1 cellular context compared by ENCODE assay signal in the genomic region with DNA sequence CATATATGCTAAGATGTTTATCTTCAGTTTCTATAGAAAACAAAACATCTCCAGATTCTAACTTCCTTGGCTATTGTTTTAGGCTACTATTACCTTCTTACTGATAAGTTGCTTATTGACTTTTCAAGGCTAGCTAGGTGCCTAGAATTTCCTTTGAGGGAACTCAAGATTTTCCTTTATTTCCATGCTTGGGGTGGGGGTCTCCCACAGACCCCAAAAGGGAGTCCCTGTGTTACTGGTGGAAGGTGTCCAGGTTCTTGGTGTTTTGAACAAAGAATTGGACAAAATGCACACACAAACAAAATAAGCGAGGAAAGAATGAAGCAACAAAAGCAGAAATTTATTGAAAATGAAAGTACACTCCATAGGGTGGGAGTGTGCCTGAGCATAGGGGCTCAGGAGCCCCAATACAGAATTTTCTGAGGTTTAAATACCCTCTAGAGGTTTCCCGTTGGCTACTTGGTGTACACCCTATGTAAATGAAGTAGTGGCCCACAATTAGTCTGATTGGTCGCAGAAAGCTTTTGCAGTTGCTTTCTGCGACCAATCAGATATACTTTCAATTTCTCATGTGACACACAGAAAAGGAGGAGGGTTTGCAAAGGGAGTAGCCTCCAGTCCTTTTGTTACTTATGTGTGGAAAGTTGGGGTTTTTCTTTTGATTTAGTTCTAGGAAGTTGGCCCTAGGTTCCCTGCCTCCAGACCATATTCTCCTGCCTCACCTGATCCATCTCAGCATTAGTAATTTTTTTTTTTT.
TF ChIP-seq lines count a peak whose summit lies in the region.

No MANE protein-coding gene starts in this region.

TF ChIP-seq in K562, 482 proteins besides CTCF, POLR2A, EP300 and RAD21 (continued from another document and continues in another):
- TF ChIP-seq, protein P1, sequence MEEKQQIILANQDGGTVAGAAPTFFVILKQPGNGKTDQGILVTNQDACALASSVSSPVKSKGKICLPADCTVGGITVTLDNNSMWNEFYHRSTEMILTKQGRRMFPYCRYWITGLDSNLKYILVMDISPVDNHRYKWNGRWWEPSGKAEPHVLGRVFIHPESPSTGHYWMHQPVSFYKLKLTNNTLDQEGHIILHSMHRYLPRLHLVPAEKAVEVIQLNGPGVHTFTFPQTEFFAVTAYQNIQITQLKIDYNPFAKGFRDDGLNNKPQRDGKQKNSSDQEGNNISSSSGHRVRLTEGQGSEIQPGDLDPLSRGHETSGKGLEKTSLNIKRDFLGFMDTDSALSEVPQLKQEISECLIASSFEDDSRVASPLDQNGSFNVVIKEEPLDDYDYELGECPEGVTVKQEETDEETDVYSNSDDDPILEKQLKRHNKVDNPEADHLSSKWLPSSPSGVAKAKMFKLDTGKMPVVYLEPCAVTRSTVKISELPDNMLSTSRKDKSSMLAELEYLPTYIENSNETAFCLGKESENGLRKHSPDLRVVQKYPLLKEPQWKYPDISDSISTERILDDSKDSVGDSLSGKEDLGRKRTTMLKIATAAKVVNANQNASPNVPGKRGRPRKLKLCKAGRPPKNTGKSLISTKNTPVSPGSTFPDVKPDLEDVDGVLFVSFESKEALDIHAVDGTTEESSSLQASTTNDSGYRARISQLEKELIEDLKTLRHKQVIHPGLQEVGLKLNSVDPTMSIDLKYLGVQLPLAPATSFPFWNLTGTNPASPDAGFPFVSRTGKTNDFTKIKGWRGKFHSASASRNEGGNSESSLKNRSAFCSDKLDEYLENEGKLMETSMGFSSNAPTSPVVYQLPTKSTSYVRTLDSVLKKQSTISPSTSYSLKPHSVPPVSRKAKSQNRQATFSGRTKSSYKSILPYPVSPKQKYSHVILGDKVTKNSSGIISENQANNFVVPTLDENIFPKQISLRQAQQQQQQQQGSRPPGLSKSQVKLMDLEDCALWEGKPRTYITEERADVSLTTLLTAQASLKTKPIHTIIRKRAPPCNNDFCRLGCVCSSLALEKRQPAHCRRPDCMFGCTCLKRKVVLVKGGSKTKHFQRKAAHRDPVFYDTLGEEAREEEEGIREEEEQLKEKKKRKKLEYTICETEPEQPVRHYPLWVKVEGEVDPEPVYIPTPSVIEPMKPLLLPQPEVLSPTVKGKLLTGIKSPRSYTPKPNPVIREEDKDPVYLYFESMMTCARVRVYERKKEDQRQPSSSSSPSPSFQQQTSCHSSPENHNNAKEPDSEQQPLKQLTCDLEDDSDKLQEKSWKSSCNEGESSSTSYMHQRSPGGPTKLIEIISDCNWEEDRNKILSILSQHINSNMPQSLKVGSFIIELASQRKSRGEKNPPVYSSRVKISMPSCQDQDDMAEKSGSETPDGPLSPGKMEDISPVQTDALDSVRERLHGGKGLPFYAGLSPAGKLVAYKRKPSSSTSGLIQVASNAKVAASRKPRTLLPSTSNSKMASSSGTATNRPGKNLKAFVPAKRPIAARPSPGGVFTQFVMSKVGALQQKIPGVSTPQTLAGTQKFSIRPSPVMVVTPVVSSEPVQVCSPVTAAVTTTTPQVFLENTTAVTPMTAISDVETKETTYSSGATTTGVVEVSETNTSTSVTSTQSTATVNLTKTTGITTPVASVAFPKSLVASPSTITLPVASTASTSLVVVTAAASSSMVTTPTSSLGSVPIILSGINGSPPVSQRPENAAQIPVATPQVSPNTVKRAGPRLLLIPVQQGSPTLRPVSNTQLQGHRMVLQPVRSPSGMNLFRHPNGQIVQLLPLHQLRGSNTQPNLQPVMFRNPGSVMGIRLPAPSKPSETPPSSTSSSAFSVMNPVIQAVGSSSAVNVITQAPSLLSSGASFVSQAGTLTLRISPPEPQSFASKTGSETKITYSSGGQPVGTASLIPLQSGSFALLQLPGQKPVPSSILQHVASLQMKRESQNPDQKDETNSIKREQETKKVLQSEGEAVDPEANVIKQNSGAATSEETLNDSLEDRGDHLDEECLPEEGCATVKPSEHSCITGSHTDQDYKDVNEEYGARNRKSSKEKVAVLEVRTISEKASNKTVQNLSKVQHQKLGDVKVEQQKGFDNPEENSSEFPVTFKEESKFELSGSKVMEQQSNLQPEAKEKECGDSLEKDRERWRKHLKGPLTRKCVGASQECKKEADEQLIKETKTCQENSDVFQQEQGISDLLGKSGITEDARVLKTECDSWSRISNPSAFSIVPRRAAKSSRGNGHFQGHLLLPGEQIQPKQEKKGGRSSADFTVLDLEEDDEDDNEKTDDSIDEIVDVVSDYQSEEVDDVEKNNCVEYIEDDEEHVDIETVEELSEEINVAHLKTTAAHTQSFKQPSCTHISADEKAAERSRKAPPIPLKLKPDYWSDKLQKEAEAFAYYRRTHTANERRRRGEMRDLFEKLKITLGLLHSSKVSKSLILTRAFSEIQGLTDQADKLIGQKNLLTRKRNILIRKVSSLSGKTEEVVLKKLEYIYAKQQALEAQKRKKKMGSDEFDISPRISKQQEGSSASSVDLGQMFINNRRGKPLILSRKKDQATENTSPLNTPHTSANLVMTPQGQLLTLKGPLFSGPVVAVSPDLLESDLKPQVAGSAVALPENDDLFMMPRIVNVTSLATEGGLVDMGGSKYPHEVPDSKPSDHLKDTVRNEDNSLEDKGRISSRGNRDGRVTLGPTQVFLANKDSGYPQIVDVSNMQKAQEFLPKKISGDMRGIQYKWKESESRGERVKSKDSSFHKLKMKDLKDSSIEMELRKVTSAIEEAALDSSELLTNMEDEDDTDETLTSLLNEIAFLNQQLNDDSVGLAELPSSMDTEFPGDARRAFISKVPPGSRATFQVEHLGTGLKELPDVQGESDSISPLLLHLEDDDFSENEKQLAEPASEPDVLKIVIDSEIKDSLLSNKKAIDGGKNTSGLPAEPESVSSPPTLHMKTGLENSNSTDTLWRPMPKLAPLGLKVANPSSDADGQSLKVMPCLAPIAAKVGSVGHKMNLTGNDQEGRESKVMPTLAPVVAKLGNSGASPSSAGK (IDR thresholded peaks at IDR 0.05) = peak; percentile 6; the same call in 1 of the 2 replicates
- TF ChIP-seq SETDB1 (IDR thresholded peaks at IDR 0.05; ENCODE audit: low read length) (no peak), HNRNPL (IDR thresholded peaks at IDR 0.05; ENCODE audit: low read depth, low read length) (no peak), ESRRB (CRISPR knock-in tag; IDR thresholded peaks at IDR 0.05; ENCODE audit: borderline replicate concordance) (no peak), HMG20A (CRISPR knock-in tag; conservative IDR thresholded peaks at IDR 0.05) (no peak), BCL6 (CRISPR knock-in tag; IDR thresholded peaks at IDR 0.05) (no peak), HMBOX1 (IDR thresholded peaks at IDR 0.05) (no peak), MCM5 (IDR thresholded peaks at IDR 0.05; ENCODE audit: low read depth) (no peak), E2F3 (CRISPR knock-in tag; IDR thresholded peaks at IDR 0.05) (no peak), MNT (conservative IDR thresholded peaks at IDR 0.05) (0 out of 4 replicates have a peak, but pooled peaks of 1 of the 2 experiments have one; percentile 27), RUNX1 (IDR thresholded peaks at IDR 0.05; ENCODE audit: low read depth) (no peak), ZSCAN32 (CRISPR knock-in tag; IDR thresholded peaks at IDR 0.05) (no peak), NCOA4 (IDR thresholded peaks at IDR 0.05; ENCODE audit: partially characterized antibody) (no peak), ZBTB12 (CRISPR knock-in tag; IDR thresholded peaks at IDR 0.05) (0 out of 2 replicates have a peak, but pooled peaks have one; percentile 43), POU5F1 (IDR thresholded peaks at IDR 0.05; ENCODE audit: borderline replicate concordance, low read depth, low read length, partially characterized antibody) (no peak), RAD51 (IDR thresholded peaks at IDR 0.05; ENCODE audit: borderline replicate concordance, low read depth) (no peak), TAF15 (IDR thresholded peaks at IDR 0.05; ENCODE audit: low read depth, low read length) (no peak), CBFA2T3 (IDR thresholded peaks at IDR 0.05) (no peak)
- TF ChIP-seq, protein P2, sequence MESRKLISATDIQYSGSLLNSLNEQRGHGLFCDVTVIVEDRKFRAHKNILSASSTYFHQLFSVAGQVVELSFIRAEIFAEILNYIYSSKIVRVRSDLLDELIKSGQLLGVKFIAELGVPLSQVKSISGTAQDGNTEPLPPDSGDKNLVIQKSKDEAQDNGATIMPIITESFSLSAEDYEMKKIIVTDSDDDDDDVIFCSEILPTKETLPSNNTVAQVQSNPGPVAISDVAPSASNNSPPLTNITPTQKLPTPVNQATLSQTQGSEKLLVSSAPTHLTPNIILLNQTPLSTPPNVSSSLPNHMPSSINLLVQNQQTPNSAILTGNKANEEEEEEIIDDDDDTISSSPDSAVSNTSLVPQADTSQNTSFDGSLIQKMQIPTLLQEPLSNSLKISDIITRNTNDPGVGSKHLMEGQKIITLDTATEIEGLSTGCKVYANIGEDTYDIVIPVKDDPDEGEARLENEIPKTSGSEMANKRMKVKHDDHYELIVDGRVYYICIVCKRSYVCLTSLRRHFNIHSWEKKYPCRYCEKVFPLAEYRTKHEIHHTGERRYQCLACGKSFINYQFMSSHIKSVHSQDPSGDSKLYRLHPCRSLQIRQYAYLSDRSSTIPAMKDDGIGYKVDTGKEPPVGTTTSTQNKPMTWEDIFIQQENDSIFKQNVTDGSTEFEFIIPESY (CRISPR knock-in tag; IDR thresholded peaks at IDR 0.05) = no peak
- TF ChIP-seq, protein P3, sequence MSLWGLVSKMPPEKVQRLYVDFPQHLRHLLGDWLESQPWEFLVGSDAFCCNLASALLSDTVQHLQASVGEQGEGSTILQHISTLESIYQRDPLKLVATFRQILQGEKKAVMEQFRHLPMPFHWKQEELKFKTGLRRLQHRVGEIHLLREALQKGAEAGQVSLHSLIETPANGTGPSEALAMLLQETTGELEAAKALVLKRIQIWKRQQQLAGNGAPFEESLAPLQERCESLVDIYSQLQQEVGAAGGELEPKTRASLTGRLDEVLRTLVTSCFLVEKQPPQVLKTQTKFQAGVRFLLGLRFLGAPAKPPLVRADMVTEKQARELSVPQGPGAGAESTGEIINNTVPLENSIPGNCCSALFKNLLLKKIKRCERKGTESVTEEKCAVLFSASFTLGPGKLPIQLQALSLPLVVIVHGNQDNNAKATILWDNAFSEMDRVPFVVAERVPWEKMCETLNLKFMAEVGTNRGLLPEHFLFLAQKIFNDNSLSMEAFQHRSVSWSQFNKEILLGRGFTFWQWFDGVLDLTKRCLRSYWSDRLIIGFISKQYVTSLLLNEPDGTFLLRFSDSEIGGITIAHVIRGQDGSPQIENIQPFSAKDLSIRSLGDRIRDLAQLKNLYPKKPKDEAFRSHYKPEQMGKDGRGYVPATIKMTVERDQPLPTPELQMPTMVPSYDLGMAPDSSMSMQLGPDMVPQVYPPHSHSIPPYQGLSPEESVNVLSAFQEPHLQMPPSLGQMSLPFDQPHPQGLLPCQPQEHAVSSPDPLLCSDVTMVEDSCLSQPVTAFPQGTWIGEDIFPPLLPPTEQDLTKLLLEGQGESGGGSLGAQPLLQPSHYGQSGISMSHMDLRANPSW (CRISPR knock-in tag; IDR thresholded peaks at IDR 0.05) = no peak
- TF ChIP-seq, protein P4, sequence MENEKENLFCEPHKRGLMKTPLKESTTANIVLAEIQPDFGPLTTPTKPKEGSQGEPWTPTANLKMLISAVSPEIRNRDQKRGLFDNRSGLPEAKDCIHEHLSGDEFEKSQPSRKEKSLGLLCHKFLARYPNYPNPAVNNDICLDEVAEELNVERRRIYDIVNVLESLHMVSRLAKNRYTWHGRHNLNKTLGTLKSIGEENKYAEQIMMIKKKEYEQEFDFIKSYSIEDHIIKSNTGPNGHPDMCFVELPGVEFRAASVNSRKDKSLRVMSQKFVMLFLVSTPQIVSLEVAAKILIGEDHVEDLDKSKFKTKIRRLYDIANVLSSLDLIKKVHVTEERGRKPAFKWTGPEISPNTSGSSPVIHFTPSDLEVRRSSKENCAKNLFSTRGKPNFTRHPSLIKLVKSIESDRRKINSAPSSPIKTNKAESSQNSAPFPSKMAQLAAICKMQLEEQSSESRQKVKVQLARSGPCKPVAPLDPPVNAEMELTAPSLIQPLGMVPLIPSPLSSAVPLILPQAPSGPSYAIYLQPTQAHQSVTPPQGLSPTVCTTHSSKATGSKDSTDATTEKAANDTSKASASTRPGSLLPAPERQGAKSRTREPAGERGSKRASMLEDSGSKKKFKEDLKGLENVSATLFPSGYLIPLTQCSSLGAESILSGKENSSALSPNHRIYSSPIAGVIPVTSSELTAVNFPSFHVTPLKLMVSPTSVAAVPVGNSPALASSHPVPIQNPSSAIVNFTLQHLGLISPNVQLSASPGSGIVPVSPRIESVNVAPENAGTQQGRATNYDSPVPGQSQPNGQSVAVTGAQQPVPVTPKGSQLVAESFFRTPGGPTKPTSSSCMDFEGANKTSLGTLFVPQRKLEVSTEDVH (IDR thresholded peaks at IDR 0.05; ENCODE audit: low read depth, partially characterized antibody) = no peak
- TF ChIP-seq, protein P5, sequence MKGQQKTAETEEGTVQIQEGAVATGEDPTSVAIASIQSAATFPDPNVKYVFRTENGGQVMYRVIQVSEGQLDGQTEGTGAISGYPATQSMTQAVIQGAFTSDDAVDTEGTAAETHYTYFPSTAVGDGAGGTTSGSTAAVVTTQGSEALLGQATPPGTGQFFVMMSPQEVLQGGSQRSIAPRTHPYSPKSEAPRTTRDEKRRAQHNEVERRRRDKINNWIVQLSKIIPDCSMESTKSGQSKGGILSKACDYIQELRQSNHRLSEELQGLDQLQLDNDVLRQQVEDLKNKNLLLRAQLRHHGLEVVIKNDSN (CRISPR knock-in tag; IDR thresholded peaks at IDR 0.05) = no peak
